15 cellular contexts compared by ENCODE assay signal in genomic region chr4:37816006-37816405, GRCh38. TPM values are rescaled to one million over a fixed set of nuclear protein-coding genes. Genes with fewer than 3 reads are reported as not detected.
DNase-seq lines count a peak whose midpoint lies in the region; ATAC-seq and TF ChIP-seq lines count a peak whose summit lies in the region.
"Had no signal": no experiment of that assay in that cellular context is flagged by ENCODE, and none has a peak within 500 bp of the region (broad histone marks: within the 10 kb centered on the region; RNA-seq: fewer than 3 reads in every experiment).

No MANE protein-coding gene starts in this region.

- peak overlapping the region; percentile 87 to 91 for H3K27ac Mint-ChIP-seq in activated naive CD4-positive, alpha-beta T cell treated with anti-CD3 and anti-CD28 coated beads, Interleukin-2, amount 50 U/mL, for 72 hours
- H3K27ac Mint-ChIP-seq in natural killer cell = peak overlapping the region; percentile 76 to 80
- no peak overlapping the region for H3K27ac Mint-ChIP-seq in glutamatergic neuron (ENCODE audit: unreplicated experiment)

- H3K4me1 Mint-ChIP-seq in natural killer cell (peaks cover 19 to 20% of the 10 kb centered on the region in 2 donors), glutamatergic neuron (ENCODE audit: low read depth, unreplicated experiment) (no peaks in the 10 kb centered on the region)

- 49 to 63% (median 49%) methylated on average over 2 of the region's 2 CpGs for WGBS in ovary, 3 donors

- no peaks in the 10 kb centered on the region for H3K4me1 ChIP-seq in ovary (ENCODE audit: insufficient read depth)
- H3K4me1 ChIP-seq: sigmoid colon had no signal

- no peak overlapping the region for H3K27ac ChIP-seq in ovary
- H3K27ac ChIP-seq: sigmoid colon had no signal

- H3K4me3 ChIP-seq in ovary = no peak overlapping the region
- H3K4me3 ChIP-seq: sigmoid colon had no signal

- TF ChIP-seq EP300 in ovary (IDR thresholded peaks at IDR 0.05) = no peak

- no peak for TF ChIP-seq POLR2A in ovary (IDR thresholded peaks at IDR 0.05)

- peaks cover 7 to 13% of the 10 kb centered on the region in 2 donors for H3K36me3 Mint-ChIP-seq in activated naive CD4-positive, alpha-beta T cell treated with anti-CD3 and anti-CD28 coated beads, Interleukin-2, amount 50 U/mL, for 72 hours
- H3K36me3 Mint-ChIP-seq in natural killer cell (no peaks in the 10 kb centered on the region), glutamatergic neuron (ENCODE audit: unreplicated experiment) (peaks cover 6% of the 10 kb centered on the region)

- intact Hi-C loops in natural killer cell (cut with micrococcal nuclease) = no loop called here
- intact Hi-C loops in ovary (cut with DNase I) = loop anchor here in 1 of 4 donors (10.0 kb wide), 1 partner anchor 219 kb away; no protein-coding TSS in a partner anchor

- H3K4me3 Mint-ChIP-seq in natural killer cell = peak overlapping the region; percentile 84
- no peak overlapping the region for H3K4me3 Mint-ChIP-seq in glutamatergic neuron (ENCODE audit: unreplicated experiment)

- H3K27me3 Mint-ChIP-seq in natural killer cell (ENCODE audit: low read depth in 2 of 2) (no peaks in the 10 kb centered on the region), glutamatergic neuron (ENCODE audit: unreplicated experiment) (peaks cover 9% of the 10 kb centered on the region)

- no peak for DNase-seq in activated CD4-positive, CD25-positive, alpha-beta regulatory T cell (lab: John Stamatoyannopoulos, UW)
- DNase-seq in KBM-7 (peak; percentile 67), natural killer cell (no peak), glutamatergic neuron (no peak), ovary (no peak)
- DNase-seq in activated naive CD4-positive, alpha-beta T cell treated with anti-CD3 and anti-CD28 coated beads, Interleukin-2, amount 50 U/mL, for 72 hours (ENCODE audit: low spot score in 2 of 2) = no peak
- DNase-seq: 8988T, anterior cingulate cortex, Caco-2, left ventricle myocardium superior, NCI-H2081 treated with DMSO at 0.1 percent for 48 hours, NCI-H748 treated with DMSO at 0.1 percent for 48 hours, sigmoid colon had no signal

- peaks cover 9 to 18% of the 10 kb centered on the region in 2 donors for H3K9me3 Mint-ChIP-seq in activated naive CD4-positive, alpha-beta T cell treated with anti-CD3 and anti-CD28 coated beads, Interleukin-2, amount 50 U/mL, for 72 hours
- H3K9me3 Mint-ChIP-seq in natural killer cell = no peaks in the 10 kb centered on the region
- H3K9me3 Mint-ChIP-seq in glutamatergic neuron (ENCODE audit: unreplicated experiment) = peaks cover 9% of the 10 kb centered on the region

- H3K9me3 ChIP-seq in ovary = no peaks in the 10 kb centered on the region
- H3K9me3 ChIP-seq: Caco-2, sigmoid colon had no signal

- H3K36me3 ChIP-seq in ovary = no peaks in the 10 kb centered on the region
- H3K36me3 ChIP-seq: sigmoid colon had no signal

- peak; percentile 41 to 48 for ATAC-seq in activated CD4-positive, CD25-positive, alpha-beta regulatory T cell treated with anti-CD3 and anti-CD28 coated beads, Interleukin-2, amount 50 U/mL, for 24 hours
- peak in 1 of 2 donors; percentile 79 for ATAC-seq in activated naive CD4-positive, alpha-beta T cell treated with anti-CD3 and anti-CD28 coated beads, Interleukin-2, amount 50 U/mL, for 72 hours
- ATAC-seq in natural killer cell (peak; percentile 48 to 54 (median 52)), HG03045 (IDR thresholded peaks at IDR 0.05; ENCODE audit: unreplicated experiment) (no peak)
- ATAC-seq: left ventricle myocardium superior had no signal

- no peaks in the 10 kb centered on the region for H3K27me3 ChIP-seq in ovary
- H3K27me3 ChIP-seq: sigmoid colon had no signal

- TF ChIP-seq CTCF in natural killer cell (IDR thresholded peaks at IDR 0.05) (no peak), glutamatergic neuron (IDR thresholded peaks at IDR 0.05; ENCODE audit: partially characterized antibody, unreplicated experiment) (no peak), ovary (IDR thresholded peaks at IDR 0.05) (no peak)

- in situ Hi-C loops in KBM-7 (cut with MboI; ENCODE audit: low pct_unique_long_range_greater_than_20kb, low sequenced_read_pairs) = no loop called here

RNA-seq across cellular contexts. Expression of gene PGM2, which starts 10.5 kb away (rescaled TPM):
- total RNA-seq in activated naive CD4-positive, alpha-beta T cell treated with anti-CD3 and anti-CD28 coated beads, Interleukin-2, amount 50 U/mL, for 72 hours = 10 to 100 TPM; 64.3 to 69.6 TPM
- total RNA-seq in natural killer cell (10 to 100 TPM; 18.7 to 31.9 (median 27.1) TPM), glutamatergic neuron (ENCODE audit: unreplicated experiment) (8.8 TPM), ovary (10 to 100 TPM; 11.8 to 31.2 (median 22.2) TPM)
- polyA plus RNA-seq in ovary = 10 to 100 TPM; 11.0 to 24.3 TPM
